In genomic region chr17:38254357-38254756, GRCh38 we compare ENCODE assay signal across 1 cellular context.
TF ChIP-seq lines count a peak whose summit lies in the region.

No MANE protein-coding gene starts in this region.

TF ChIP-seq in H1, 55 proteins besides CTCF, POLR2A, EP300 and RAD21:
- peak; percentile 14; the same call in 1 of the 2 replicates for TF ChIP-seq CEBPB (IDR thresholded peaks at IDR 0.05; ENCODE audit: low read depth, low read length)
